Comparison of ENCODE assay signal across 8 cellular contexts in genomic region chr2:89243114-89243707, GRCh38.
DNase-seq lines count a peak whose midpoint lies in the region; ATAC-seq and TF ChIP-seq lines count a peak whose summit lies in the region.
"Not testable (repeated sequence)": the region's sequence is repeated elsewhere in the genome, so short reads cannot be mapped to it uniquely, and the experiment has no call there.

No MANE protein-coding gene starts in this region.

- not testable (repeated sequence) for H3F3A ChIP-seq in Loucy (ENCODE audit: low read depth)

- ATAC-seq in GM19372 (IDR thresholded peaks at IDR 0.05; ENCODE audit: low read depth, unreplicated experiment) (peak; percentile 97), HCT116 (peak; percentile 97), HG03103 (IDR thresholded peaks at IDR 0.05; ENCODE audit: low read depth, unreplicated experiment) (peak; percentile 89), left ventricle myocardium superior (peak; percentile 29)
- ATAC-seq in activated T-cell treated with anti-CD3 and anti-CD28 coated beads, Interleukin-2, amount 50 U/mL, for 72 hours (replicated peaks in 1 of 2): peak; percentile 65 to 69
- ATAC-seq in stimulated activated naive CD8-positive, alpha-beta T cell treated with anti-CD3 and anti-CD28 coated beads, Interleukin-15, Interleukin-2, amounts not matched to agents 100 U/mL and 50 U/mL, for 24 hours: peak; percentile 59

- not testable (repeated sequence) for H3K9me3 Mint-ChIP-seq in activated T-cell treated with anti-CD3 and anti-CD28 coated beads, Interleukin-2, amount 50 U/mL, for 72 hours

- H4K20me1 ChIP-seq in HCT116 (ENCODE audit: insufficient read depth); Loucy (ENCODE audit: insufficient read depth, low read length, poor library complexity, severe bottlenecking): not testable (repeated sequence)

- H3K9me3 ChIP-seq in HCT116 (ENCODE audit: control insufficient read depth in 1 of 2, insufficient read depth in 1 of 2, low read depth in 1 of 2, low read length in 2 of 2); Loucy (ENCODE audit: insufficient read depth, low read depth, low read length): not testable (repeated sequence)

- not testable (repeated sequence) for H3K27me3 Mint-ChIP-seq in activated T-cell treated with anti-CD3 and anti-CD28 coated beads, Interleukin-2, amount 50 U/mL, for 72 hours (ENCODE audit: low read depth)

- H3K36me3 Mint-ChIP-seq in activated T-cell treated with anti-CD3 and anti-CD28 coated beads, Interleukin-2, amount 50 U/mL, for 72 hours (ENCODE audit: insufficient read depth in 2 of 2): not testable (repeated sequence)

- H3K4me3 Mint-ChIP-seq in activated T-cell treated with anti-CD3 and anti-CD28 coated beads, Interleukin-2, amount 50 U/mL, for 72 hours: not testable (repeated sequence)

- not testable (repeated sequence) for H3K79me2 ChIP-seq in HCT116 (ENCODE audit: insufficient read depth, low read length); Loucy (ENCODE audit: insufficient read depth, low read length)

- RAD21 ChIA-PET in HCT116 (lab: Charles Lee; ENCODE audit: low non-redundant PET in 1 of 2, low total read pairs in 2 of 2, uncharacterized antibody in 2 of 2, unreplicated experiment in 2 of 2): not testable (repeated sequence)

- not testable (repeated sequence) for TF ChIP-seq RAD21 in HCT116 (IDR thresholded peaks at IDR 0.05; ENCODE audit: low read depth)

- H3K27me3 ChIP-seq in HCT116 (ENCODE audit: insufficient read depth, low read length); Loucy (ENCODE audit: insufficient read depth, low read length, poor library complexity, severe bottlenecking): not testable (repeated sequence)

- H3K4me1 Mint-ChIP-seq in activated T-cell treated with anti-CD3 and anti-CD28 coated beads, Interleukin-2, amount 50 U/mL, for 72 hours (ENCODE audit: low read depth): not testable (repeated sequence)

- H3K4me1 ChIP-seq in HCT116 (ENCODE audit: control insufficient read depth in 1 of 2, insufficient read depth in 2 of 2, low read length in 2 of 2); Loucy (ENCODE audit: insufficient read depth, low read length, poor library complexity, severe bottlenecking): not testable (repeated sequence)

- TF ChIP-seq POLR2A in HCT116 (IDR thresholded peaks at IDR 0.05; ENCODE audit: borderline replicate concordance, extremely low read depth, insufficient read depth, insufficient read length): not testable (repeated sequence)

- H3K27ac ChIP-seq in HCT116 (ENCODE audit: low read depth, low read length): not testable (repeated sequence)

- POLR2A ChIA-PET in HCT116 (lab: Charles Lee): not testable (repeated sequence)

- intact Hi-C loops in HCT116 (cut with micrococcal nuclease); left ventricle myocardium superior (cut with micrococcal nuclease): not testable (repeated sequence)

- H3K9me2 ChIP-seq in HCT116 (ENCODE audit: insufficient read depth); Loucy (replicated peaks; ENCODE audit: low read depth, low read length): not testable (repeated sequence)

- H3K4me2 ChIP-seq in HCT116 (ENCODE audit: low read length); Loucy (ENCODE audit: low read depth, low read length, poor library complexity, severe bottlenecking): not testable (repeated sequence)

- H2AFZ ChIP-seq in HCT116 (ENCODE audit: low read depth, low read length, poor library complexity, severe bottlenecking); Loucy (ENCODE audit: low read length): not testable (repeated sequence)

- CTCF ChIA-PET in HCT116 (lab: Charles Lee): not testable (repeated sequence)

- not testable (repeated sequence) for BruUV-seq in HCT116 (replicated peaks; lab: Mats Ljungman, UMichigan)

- not testable (repeated sequence) for H3K27ac Mint-ChIP-seq in activated T-cell treated with anti-CD3 and anti-CD28 coated beads, Interleukin-2, amount 50 U/mL, for 72 hours

- DNase-seq in HCT116 (ENCODE audit: low read depth, low spot score); left ventricle myocardium superior; stimulated activated naive CD8-positive, alpha-beta T cell treated with anti-CD3 and anti-CD28 coated beads, Interleukin-15, Interleukin-2, amounts not matched to agents 100 U/mL and 50 U/mL, for 24 hours: not testable (repeated sequence)
- peak in 1 of 2 donors; percentile 2 for DNase-seq in activated T-cell treated with anti-CD3 and anti-CD28 coated beads, Interleukin-2, amount 50 U/mL, for 72 hours

- not testable (repeated sequence) for H3K9ac ChIP-seq in HCT116 (ENCODE audit: low read length); Loucy (ENCODE audit: low read depth, low read length, poor library complexity, severe bottlenecking)

- TF ChIP-seq CTCF in GM12874 (IDR thresholded peaks at IDR 0.05; ENCODE audit: insufficient read depth, low read depth, low read length): peak; percentile 47; the same call in 1 of the 2 replicates
- peak in 2 of 3 experiments; percentile 49 to 55; a peak in 4 of 6 replicates for TF ChIP-seq CTCF in HCT116 (IDR thresholded peaks at IDR 0.05 in 2 of 3, conservative IDR thresholded peaks at IDR 0.05 in 1 of 3; ENCODE audit: borderline replicate concordance in 1 of 3, insufficient read depth in 1 of 3, low read depth in 2 of 3, low read length in 2 of 3)
- peak; percentile 48 for TF ChIP-seq CTCF in Loucy (conservative IDR thresholded peaks at IDR 0.05; ENCODE audit: low read length)

- not testable (repeated sequence) for H3K4me3 ChIP-seq in HCT116 (replicated peaks in 1 of 2; ENCODE audit: low read depth in 1 of 2, low read length in 2 of 2); Loucy (ENCODE audit: low read length, poor library complexity, severe bottlenecking)

- not testable (repeated sequence) for H3K36me3 ChIP-seq in HCT116 (ENCODE audit: control insufficient read depth in 1 of 2, insufficient read depth in 2 of 2, low read length in 2 of 2); Loucy (ENCODE audit: insufficient read depth, low read length)

Comparison
In these comparisons a context has a peak if more than half of its experiments do, and no peak if none do; other contexts are left out.
1. ATAC-seq: peak in every context shown above with its lines; median percentile 97 in GM19372; 97 in HCT116; 89 in HG03103; 67 in activated T-cell treated with anti-CD3 and anti-CD28 coated beads, Interleukin-2, amount 50 U/mL, for 72 hours; 59 in stimulated activated naive CD8-positive, alpha-beta T cell treated with anti-CD3 and anti-CD28 coated beads, Interleukin-15, Interleukin-2, amounts not matched to agents 100 U/mL and 50 U/mL, for 24 hours; 29 in left ventricle myocardium superior.